In genomic region chr15:87762110-87762509, GRCh38 we compare ENCODE assay signal across 12 cellular contexts.
DNase-seq lines count a peak whose midpoint lies in the region; ATAC-seq and TF ChIP-seq lines count a peak whose summit lies in the region.
"Had no signal": no experiment of that assay in that cellular context is flagged by ENCODE, and none has a peak within 500 bp of the region (broad histone marks: within the 10 kb centered on the region; RNA-seq: fewer than 3 reads in every experiment).

No MANE protein-coding gene starts in this region.

- no peaks in the 10 kb centered on the region for H3K4me1 Mint-ChIP-seq in activated T-helper 1 cell treated with anti-CD3 and anti-CD28 coated beads, Interleukin-12 subunit alpha, Interleukin-12 subunit beta, Interleukin-2, Interleukin-4 antibody, amounts not matched to agents 30 ng/mL and 10 ng/mL and 1 ng/mL, durations not matched to agents 14 hours and 24 hours and 36 hours (ENCODE audit: low read depth)

- no peaks in the 10 kb centered on the region for H3K27me3 ChIP-seq in lower lobe of right lung (ENCODE audit: low read depth)
- H3K27me3 ChIP-seq in trophoblast cell (ENCODE audit: insufficient read depth, low read length) = no peaks in the 10 kb centered on the region
- H3K27me3 ChIP-seq: pancreas had no signal

- H4K12ac ChIP-seq in trophoblast cell (ENCODE audit: low read depth, low read length) = no peak overlapping the region

- peaks cover 12% of the 10 kb centered on the region for H3K9me3 Mint-ChIP-seq in activated T-helper 1 cell treated with anti-CD3 and anti-CD28 coated beads, Interleukin-12 subunit alpha, Interleukin-12 subunit beta, Interleukin-2, Interleukin-4 antibody, amounts not matched to agents 30 ng/mL and 10 ng/mL and 1 ng/mL, durations not matched to agents 14 hours and 24 hours and 36 hours

- H3K18ac ChIP-seq in trophoblast cell (ENCODE audit: low read length) = no peak overlapping the region

- H3K4ac ChIP-seq in trophoblast cell (ENCODE audit: low read depth, low read length) = no peak overlapping the region

- H3K4me3 ChIP-seq in lower lobe of right lung = no peak overlapping the region
- no peak overlapping the region for H3K4me3 ChIP-seq in trophoblast cell (ENCODE audit: low read depth, low read length)
- H3K4me3 ChIP-seq: pancreas had no signal

- H3K36me3 ChIP-seq in lower lobe of right lung (no peaks in the 10 kb centered on the region), trophoblast cell (ENCODE audit: control insufficient read depth in 1 of 2, insufficient read depth in 2 of 2, low read length in 2 of 2) (no peaks in the 10 kb centered on the region)
- H3K36me3 ChIP-seq: pancreas had no signal

- H4K91ac ChIP-seq in trophoblast cell (ENCODE audit: low read depth, low read length) = no peak overlapping the region

- intact Hi-C loops in lower lobe of right lung (cut with DNase I) = no loop called here
- intact Hi-C loops in activated T-helper 1 cell treated with anti-CD3 and anti-CD28 coated beads, Interleukin-12 subunit alpha, Interleukin-12 subunit beta, Interleukin-2, Interleukin-4 antibody, amounts not matched to agents 30 ng/mL and 10 ng/mL and 1 ng/mL, durations not matched to agents 14 hours and 24 hours and 36 hours (cut with micrococcal nuclease) = no loop called here

- H2BK12ac ChIP-seq in trophoblast cell (ENCODE audit: low read length) = no peak overlapping the region

- peak; percentile 66 for ATAC-seq in HG02973 (IDR thresholded peaks at IDR 0.05; ENCODE audit: unreplicated experiment)
- ATAC-seq in lower lobe of right lung = peak; percentile 68 to 84
- no peak for ATAC-seq in GM21737 (IDR thresholded peaks at IDR 0.05; ENCODE audit: unreplicated experiment)

- H2BK5ac ChIP-seq in trophoblast cell (ENCODE audit: low read depth, low read length, poor library complexity) = no peak overlapping the region

- H2AK5ac ChIP-seq in trophoblast cell (ENCODE audit: low read length) = no peak overlapping the region

- H3K79me2 ChIP-seq in trophoblast cell (ENCODE audit: control insufficient read depth, insufficient read depth, low read length, poor library complexity) = no peaks in the 10 kb centered on the region

- no peak overlapping the region for H3K23ac ChIP-seq in trophoblast cell (ENCODE audit: low read length)

- no peaks in the 10 kb centered on the region for H3K36me3 Mint-ChIP-seq in activated T-helper 1 cell treated with anti-CD3 and anti-CD28 coated beads, Interleukin-12 subunit alpha, Interleukin-12 subunit beta, Interleukin-2, Interleukin-4 antibody, amounts not matched to agents 30 ng/mL and 10 ng/mL and 1 ng/mL, durations not matched to agents 14 hours and 24 hours and 36 hours (ENCODE audit: low read depth)
- H3K36me3 Mint-ChIP-seq: immature natural killer cell had no signal

- no peak overlapping the region for H2BK120ac ChIP-seq in trophoblast cell (ENCODE audit: insufficient read depth, low read length, poor library complexity)

- no peak overlapping the region for H3K9ac ChIP-seq in trophoblast cell (ENCODE audit: low read length)

- H3K27ac ChIP-seq in lower lobe of right lung = peak overlapping the region; percentile 39
- H3K27ac ChIP-seq in trophoblast cell (ENCODE audit: low read depth, low read length) = no peak overlapping the region
- H3K27ac ChIP-seq: pancreas had no signal

- H3K27ac Mint-ChIP-seq in activated T-helper 1 cell treated with anti-CD3 and anti-CD28 coated beads, Interleukin-12 subunit alpha, Interleukin-12 subunit beta, Interleukin-2, Interleukin-4 antibody, amounts not matched to agents 30 ng/mL and 10 ng/mL and 1 ng/mL, durations not matched to agents 14 hours and 24 hours and 36 hours = no peak overlapping the region
- H3K27ac Mint-ChIP-seq: immature natural killer cell had no signal

- TF ChIP-seq CTCF in lower lobe of right lung (IDR thresholded peaks at IDR 0.05) = no peak

- H3K4me3 Mint-ChIP-seq in activated T-helper 1 cell treated with anti-CD3 and anti-CD28 coated beads, Interleukin-12 subunit alpha, Interleukin-12 subunit beta, Interleukin-2, Interleukin-4 antibody, amounts not matched to agents 30 ng/mL and 10 ng/mL and 1 ng/mL, durations not matched to agents 14 hours and 24 hours and 36 hours = no peak overlapping the region
- H3K4me3 Mint-ChIP-seq: immature natural killer cell had no signal

- WGBS in trophoblast cell (ENCODE audit: extremely low coverage, insufficient coverage, insufficient read length) = no CpG with 5 or more reads among the region's 2 CpGs

- H2AFZ ChIP-seq in trophoblast cell (ENCODE audit: insufficient read depth, low read length, poor library complexity) = no peak overlapping the region

- H3K27me3 Mint-ChIP-seq in activated T-helper 1 cell treated with anti-CD3 and anti-CD28 coated beads, Interleukin-12 subunit alpha, Interleukin-12 subunit beta, Interleukin-2, Interleukin-4 antibody, amounts not matched to agents 30 ng/mL and 10 ng/mL and 1 ng/mL, durations not matched to agents 14 hours and 24 hours and 36 hours (ENCODE audit: insufficient read depth) = no peaks in the 10 kb centered on the region

- DNase-seq in GF-D8 (lab: John Stamatoyannopoulos, UW) (peak; percentile 95), SKM-1 (lab: John Stamatoyannopoulos, UW; ENCODE audit: unreplicated experiment) (peak; percentile 98), lower lobe of right lung (no peak), trophoblast cell (no peak)
- DNase-seq in activated T-helper 1 cell treated with anti-CD3 and anti-CD28 coated beads, Interleukin-12 subunit alpha, Interleukin-12 subunit beta, Interleukin-2, Interleukin-4 antibody, amounts not matched to agents 30 ng/mL and 10 ng/mL and 1 ng/mL, durations not matched to agents 14 hours and 24 hours and 36 hours (ENCODE audit: low spot score) = no peak
- DNase-seq in activated CD4-positive, CD25-positive, alpha-beta regulatory T cell (lab: John Stamatoyannopoulos, UW) = no peak
- DNase-seq: activated naive CD4-positive, alpha-beta T cell treated with anti-CD3 and anti-CD28 coated beads, Interleukin-2, amount 50 U/mL, for 16 hours; DMS 273 treated with DMSO at 0.1 percent for 48 hours; immature natural killer cell; pancreas had no signal

- no peak overlapping the region for H4K8ac ChIP-seq in trophoblast cell (ENCODE audit: low read depth, low read length)

- H3K9me3 ChIP-seq in lower lobe of right lung (no peaks in the 10 kb centered on the region), trophoblast cell (ENCODE audit: insufficient read depth, low read depth, low read length) (no peaks in the 10 kb centered on the region)
- H3K9me3 ChIP-seq: pancreas had no signal

- H3K4me2 ChIP-seq in trophoblast cell (ENCODE audit: low read length) = no peak overlapping the region

- H3K4me1 ChIP-seq in lower lobe of right lung (peaks cover 24% of the 10 kb centered on the region), trophoblast cell (ENCODE audit: control insufficient read depth in 1 of 2, insufficient read depth in 2 of 2, low read length in 2 of 2) (peaks cover 0 to 2% of the 10 kb centered on the region in 2 experiments)
- H3K4me1 ChIP-seq: pancreas had no signal

- H3K14ac ChIP-seq in trophoblast cell (ENCODE audit: low read length) = no peak overlapping the region

- no peaks in the 10 kb centered on the region for H3K79me1 ChIP-seq in trophoblast cell (ENCODE audit: low read length)

Comparison
In these comparisons a context has a peak if more than half of its experiments do, and no peak if none do; other contexts are left out.
1. DNase-seq: peak in GF-D8 (single experiment) and SKM-1 (single experiment); none in lower lobe of right lung (single experiment), activated T-helper 1 cell treated with anti-CD3 and anti-CD28 coated beads, Interleukin-12 subunit alpha, Interleukin-12 subunit beta, Interleukin-2, Interleukin-4 antibody, amounts not matched to agents 30 ng/mL and 10 ng/mL and 1 ng/mL, durations not matched to agents 14 hours and 24 hours and 36 hours (single experiment), trophoblast cell (0 of 2) and activated CD4-positive, CD25-positive, alpha-beta regulatory T cell (0 of 4).